In the genomic region with DNA sequence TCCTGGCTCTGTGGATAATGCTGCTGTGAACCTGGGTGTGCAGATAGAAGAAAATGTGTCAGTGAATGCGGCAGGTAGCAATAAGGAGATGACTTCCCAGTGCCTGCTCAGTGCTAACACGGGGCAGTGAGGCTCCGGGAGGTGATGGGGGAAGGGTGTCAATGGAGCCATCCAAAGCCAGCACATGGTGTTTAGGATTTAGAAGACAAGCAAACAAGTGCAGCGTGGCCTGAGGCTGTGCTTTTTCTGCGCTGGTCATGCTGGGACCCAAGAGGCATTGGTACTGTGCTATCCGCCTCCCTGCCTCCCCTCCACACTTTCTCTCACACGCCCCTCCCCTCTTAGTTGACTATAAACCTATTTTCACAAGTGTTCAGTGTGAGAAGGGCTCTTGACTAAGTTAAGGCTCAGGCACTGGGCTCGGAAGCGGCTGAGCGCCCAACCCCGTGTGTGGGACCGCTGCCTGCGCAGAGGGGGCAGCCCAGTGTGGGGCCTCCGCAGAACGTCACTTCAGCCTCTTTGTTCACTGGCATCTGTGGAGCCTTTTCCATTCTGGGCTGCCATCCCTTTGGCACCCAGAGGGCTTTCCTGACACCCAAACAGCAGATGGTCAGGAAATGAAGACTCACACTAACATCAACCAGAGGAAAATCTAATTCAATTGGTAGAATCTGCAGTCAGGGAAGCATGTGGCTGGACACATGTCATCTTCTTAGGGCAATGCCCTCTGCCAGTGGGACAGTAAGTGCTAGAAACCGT, we compare ENCODE assay signal across 15 cellular contexts. TPM values are rescaled to one million over a fixed set of nuclear protein-coding genes. Genes with fewer than 3 reads are reported as not detected.
DNase-seq lines count a peak whose midpoint lies in the region; ATAC-seq and TF ChIP-seq lines count a peak whose summit lies in the region.
"Had no signal": no experiment of that assay in that cellular context is flagged by ENCODE, and none has a peak within 500 bp of the region (broad histone marks: within the 10 kb centered on the region; RNA-seq: fewer than 3 reads in every experiment).

No MANE protein-coding gene starts in this region.

- intact Hi-C loops in thyroid gland (cut with DNase I): no loop called here

- WGBS in thyroid gland, 2 donors: 38 to 42% methylated on average over 16 of the region's 16 CpGs

- POLR2A ChIA-PET in T-cell (lab: Charles Lee): interaction anchor here in 1 of 2 donors (0.6 kb wide), 1 partner anchor 340 kb away, joined by 3 read pairs; no protein-coding TSS in a partner anchor

- peaks cover 4 to 6% of the 10 kb centered on the region in 2 donors for H3K4me1 ChIP-seq in thyroid gland

- CTCF ChIA-PET in activated naive CD4-positive, alpha-beta T cell treated with anti-CD3 and anti-CD28 coated beads, Interleukin-2, amount 10 ng/mL, durations not matched to agents 7 days and 5 days (lab: Charles Lee): interaction anchor here (1.0 to 2.0 kb wide), 4 partner anchors 48 to 410 kb away, joined by 4 to 10 read pairs (median 5); no protein-coding TSS in a partner anchor
- CTCF ChIA-PET in T-cell (lab: Charles Lee): no interaction called here

- no peak for TF ChIP-seq POLR2A in thyroid gland (IDR thresholded peaks at IDR 0.05)

- no peak for DNase-seq in activated naive CD4-positive, alpha-beta T cell treated with anti-CD3 and anti-CD28 coated beads, Interleukin-2, amount 10 ng/mL, durations not matched to agents 7 days and 5 days
- DNase-seq in activated naive CD4-positive, alpha-beta T cell treated with anti-CD3 and anti-CD28 coated beads, Interleukin-2, amount 50 U/mL, for 16 hours: no peak
- DNase-seq in T-cell (no peak), hypothalamus (lab: John Stamatoyannopoulos, UW) (peak in 38 of 51 donors; percentile 13 to 82 (median 52)), thyroid gland (peak; percentile 46 to 53)
- DNase-seq in central memory CD4-positive, alpha-beta T cell: no peak
- no peak for DNase-seq in stimulated activated CD4-positive, alpha-beta T cell treated with anti-CD3 and anti-CD28 coated beads, Interleukin-4, amount 100 ng/mL, for 4 hours
- DNase-seq: effector CD8-positive, alpha-beta T cell; NCI-H1417 treated with DMSO at 0.1 percent for 48 hours; NK-92 treated with Interleukin-12 subunit alpha and Interleukin-12 subunit beta, amount 100 ng/mL, for 24 hours; SHP77; stimulated activated naive CD4-positive, alpha-beta T cell had no signal

- no peaks in the 10 kb centered on the region for H3K36me3 ChIP-seq in thyroid gland

- no peaks in the 10 kb centered on the region for H3K9me3 Mint-ChIP-seq in activated naive CD4-positive, alpha-beta T cell treated with anti-CD3 and anti-CD28 coated beads, Interleukin-2, amount 10 ng/mL, durations not matched to agents 7 days and 5 days
- H3K9me3 Mint-ChIP-seq in T-cell: no peaks in the 10 kb centered on the region

- no peaks in the 10 kb centered on the region for H3K36me3 Mint-ChIP-seq in activated naive CD4-positive, alpha-beta T cell treated with anti-CD3 and anti-CD28 coated beads, Interleukin-2, amount 10 ng/mL, durations not matched to agents 7 days and 5 days
- H3K36me3 Mint-ChIP-seq in T-cell: no peaks in the 10 kb centered on the region

- H3K27ac Mint-ChIP-seq in activated naive CD4-positive, alpha-beta T cell treated with anti-CD3 and anti-CD28 coated beads, Interleukin-2, amount 10 ng/mL, durations not matched to agents 7 days and 5 days: peak overlapping the region; percentile 42
- H3K27ac Mint-ChIP-seq in T-cell: peak overlapping the region; percentile 39 to 60
- H3K27ac Mint-ChIP-seq: B cell had no signal

- H3K27me3 ChIP-seq in thyroid gland: no peaks in the 10 kb centered on the region

- H3K4me1 Mint-ChIP-seq in activated naive CD4-positive, alpha-beta T cell treated with anti-CD3 and anti-CD28 coated beads, Interleukin-2, amount 10 ng/mL, durations not matched to agents 7 days and 5 days: peaks cover 22% of the 10 kb centered on the region
- peaks cover 7 to 22% (median 16%) of the 10 kb centered on the region in 3 donors for H3K4me1 Mint-ChIP-seq in T-cell

- H3K4me3 Mint-ChIP-seq in activated naive CD4-positive, alpha-beta T cell treated with anti-CD3 and anti-CD28 coated beads, Interleukin-2, amount 10 ng/mL, durations not matched to agents 7 days and 5 days: no peak overlapping the region
- no peak overlapping the region for H3K4me3 Mint-ChIP-seq in T-cell
- H3K4me3 Mint-ChIP-seq: B cell had no signal

- no peak overlapping the region for H3K4me3 ChIP-seq in thyroid gland (replicated peaks in 1 of 3)

- peaks cover 5% of the 10 kb centered on the region for H3K27me3 Mint-ChIP-seq in activated naive CD4-positive, alpha-beta T cell treated with anti-CD3 and anti-CD28 coated beads, Interleukin-2, amount 10 ng/mL, durations not matched to agents 7 days and 5 days
- H3K27me3 Mint-ChIP-seq in T-cell: no peaks in the 10 kb centered on the region
- H3K27me3 Mint-ChIP-seq: B cell had no signal

- H3K27ac ChIP-seq in thyroid gland: no peak overlapping the region

- no peaks in the 10 kb centered on the region for H3K9me3 ChIP-seq in thyroid gland

- no peak for ATAC-seq in T-cell (replicated peaks in 1 of 4)
- no peak for ATAC-seq in GM19324 (IDR thresholded peaks at IDR 0.05; ENCODE audit: low FRiP score, unreplicated experiment)

- TF ChIP-seq CTCF in thyroid gland (IDR thresholded peaks at IDR 0.05): no peak

RNA-seq across cellular contexts. Expression of gene NINJ1, which starts 21.8 kb away (rescaled TPM):
- total RNA-seq in T-cell (100 to 1,000 TPM in 1 of 5 donors, 10 to 100 TPM in 4; 29.2 to 110 (median 32.0) TPM), thyroid gland (100 to 1,000 TPM in 2 of 4 donors, 10 to 100 TPM in 2; 82.9 to 168 (median 121) TPM)

RNA-seq across cellular contexts. Expression of gene WNK2, which starts 28.0 kb away (rescaled TPM):
- total RNA-seq in T-cell (under 1 TPM; 0.12 to 0.95 (median 0.48) TPM), thyroid gland (1 to 10 TPM in 3 of 4 donors, under 1 TPM in 1; 0.94 to 8.5 (median 8.1) TPM)
- total RNA-seq: B cell, fibroblast of villous mesenchyme had no signal

RNA-seq across cellular contexts. Expression of gene CARD19, which starts 59.9 kb away (rescaled TPM):
- 10 to 100 TPM; 39.7 to 98.5 (median 72.8) TPM for total RNA-seq in T-cell
- 10 to 100 TPM; 37.0 to 61.8 (median 49.1) TPM for total RNA-seq in thyroid gland

Comparison
In these comparisons a context has a peak if more than half of its experiments do, and no peak if none do; other contexts are left out.
1. DNase-seq: peak in hypothalamus (38 of 51) and thyroid gland (2 of 2); none in activated naive CD4-positive, alpha-beta T cell treated with anti-CD3 and anti-CD28 coated beads, Interleukin-2, amount 10 ng/mL, durations not matched to agents 7 days and 5 days (single experiment), activated naive CD4-positive, alpha-beta T cell treated with anti-CD3 and anti-CD28 coated beads, Interleukin-2, amount 50 U/mL, for 16 hours (single experiment), T-cell (0 of 34), central memory CD4-positive, alpha-beta T cell (single experiment) and stimulated activated CD4-positive, alpha-beta T cell treated with anti-CD3 and anti-CD28 coated beads, Interleukin-4, amount 100 ng/mL, for 4 hours (0 of 2).